ENCODE assay signal across 11 cellular contexts in the genomic region with DNA sequence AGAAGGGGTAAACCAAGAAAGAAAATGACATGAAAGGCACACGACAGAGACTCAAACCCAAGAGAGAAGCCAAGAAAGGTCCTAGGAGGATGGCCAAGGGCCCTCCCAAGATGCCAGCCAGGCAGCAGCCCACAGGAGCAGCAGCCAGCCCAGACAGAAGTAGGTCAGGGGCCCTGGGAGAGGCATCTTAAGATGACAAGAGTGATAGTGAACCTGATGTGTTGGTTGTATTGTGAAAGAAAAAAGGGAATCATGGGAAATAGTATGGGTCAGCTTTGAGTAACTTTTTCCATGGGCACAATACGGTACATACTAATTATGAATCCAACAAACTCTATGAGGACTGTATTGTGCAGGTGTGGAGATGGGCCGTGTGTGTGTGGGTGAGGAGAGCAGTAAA. TPM values are rescaled to one million over a fixed set of nuclear protein-coding genes. Genes with fewer than 3 reads are reported as not detected.
DNase-seq lines count a peak whose midpoint lies in the region; ATAC-seq and TF ChIP-seq lines count a peak whose summit lies in the region.
"Had no signal": no experiment of that assay in that cellular context is flagged by ENCODE, and none has a peak within 500 bp of the region (broad histone marks: within the 10 kb centered on the region; RNA-seq: fewer than 3 reads in every experiment).

No MANE protein-coding gene starts in this region.

- H3K4me2 ChIP-seq in BLaER1 treated with 17β-estradiol and CSF1 and Interleukin-3, amounts not matched to agents 10 nM and 100 nM = peak overlapping the region; percentile 82 to 98 (median 93)
- H3K4me2 ChIP-seq in GM23248 (ENCODE audit: unreplicated experiment) = no peak overlapping the region

- no peak overlapping the region for H3K27ac Mint-ChIP-seq in glutamatergic neuron (ENCODE audit: unreplicated experiment)

- peak overlapping the region in 4 of 10 experiments; percentile 72 to 79 (median 78); a peak in 3 of 20 replicates for H3K4me3 ChIP-seq in BLaER1 treated with 17β-estradiol and CSF1 and Interleukin-3, amounts not matched to agents 10 nM and 100 nM
- H3K4me3 ChIP-seq in GM23248 (no peak overlapping the region), lower lobe of right lung (no peak overlapping the region), vagina (no peak overlapping the region)
- H3K4me3 ChIP-seq: ascending aorta had no signal

- H3K36me3 Mint-ChIP-seq in glutamatergic neuron (ENCODE audit: unreplicated experiment) = peaks cover 3% of the 10 kb centered on the region

- peaks cover 42 to 73% (median 63%) of the 10 kb centered on the region in 10 experiments for H3K4me1 ChIP-seq in BLaER1 treated with 17β-estradiol and CSF1 and Interleukin-3, amounts not matched to agents 10 nM and 100 nM
- 0 out of 2 replicates have a peak, but pooled peaks cover 3% of the 10 kb centered on the region for H3K4me1 ChIP-seq in GM23248 (ENCODE audit: insufficient read depth)
- H3K4me1 ChIP-seq in lower lobe of right lung = peaks cover 25% of the 10 kb centered on the region
- peaks cover 26% of the 10 kb centered on the region for H3K4me1 ChIP-seq in vagina

- ATAC-seq in lower lobe of right lung = no peak
- ATAC-seq: activated CD4-positive, CD25-positive, alpha-beta regulatory T cell treated with anti-CD3 and anti-CD28 coated beads, Interleukin-2, amount 50 U/mL, for 24 hours had no signal

- H3K27me3 ChIP-seq in BLaER1 treated with 17β-estradiol and CSF1 and Interleukin-3, amounts not matched to agents 10 nM and 100 nM = peaks cover 0 to 4% (median 0%) of the 10 kb centered on the region in 11 experiments; a peak in 1 of 22 replicates
- H3K27me3 ChIP-seq in GM23248 (replicated peaks; ENCODE audit: insufficient read depth) (no peaks in the 10 kb centered on the region), lower lobe of right lung (ENCODE audit: low read depth) (no peaks in the 10 kb centered on the region), vagina (no peaks in the 10 kb centered on the region)
- H3K27me3 ChIP-seq: ascending aorta had no signal

- H2AFZ ChIP-seq in GM23248 = no peak overlapping the region

- peaks cover 0 to 38% (median 0%) of the 10 kb centered on the region in 11 experiments; a peak in 8 of 22 replicates for H4K20me1 ChIP-seq in BLaER1 treated with 17β-estradiol and CSF1 and Interleukin-3, amounts not matched to agents 10 nM and 100 nM
- no peaks in the 10 kb centered on the region for H4K20me1 ChIP-seq in GM23248 (ENCODE audit: insufficient read depth)

- in situ Hi-C loops in GM23248 (cut with MboI) = no loop called here

- no peak overlapping the region; a peak in 1 of 22 replicates for H3K9ac ChIP-seq in BLaER1 treated with 17β-estradiol and CSF1 and Interleukin-3, amounts not matched to agents 10 nM and 100 nM
- no peak overlapping the region for H3K9ac ChIP-seq in GM23248

- H3K27me3 Mint-ChIP-seq in glutamatergic neuron (ENCODE audit: unreplicated experiment) = peaks cover 14% of the 10 kb centered on the region

- peak overlapping the region in 2 of 11 experiments; percentile 2 to 47; a peak in 2 of 22 replicates for H3K27ac ChIP-seq in BLaER1 treated with 17β-estradiol and CSF1 and Interleukin-3, amounts not matched to agents 10 nM and 100 nM
- H3K27ac ChIP-seq in GM23248 (no peak overlapping the region), lower lobe of right lung (no peak overlapping the region), vagina (no peak overlapping the region)
- H3K27ac ChIP-seq: ascending aorta, C4-2B had no signal

- peaks cover 11 to 15% (median 12%) of the 10 kb centered on the region in 11 experiments for H3K36me3 ChIP-seq in BLaER1 treated with 17β-estradiol and CSF1 and Interleukin-3, amounts not matched to agents 10 nM and 100 nM
- H3K36me3 ChIP-seq in GM23248 (ENCODE audit: low read depth) (no peaks in the 10 kb centered on the region), lower lobe of right lung (no peaks in the 10 kb centered on the region), vagina (no peaks in the 10 kb centered on the region)
- H3K36me3 ChIP-seq: ascending aorta had no signal

- DNase-seq in GM23248 (peak; percentile 17), glutamatergic neuron (no peak), lower lobe of right lung (no peak), NCI-H1436 (lab: John Stamatoyannopoulos, UW) (no peak), NCI-H2081 (lab: John Stamatoyannopoulos, UW) (no peak), vagina (ENCODE audit: extremely low spot score in 2 of 2) (no peak)
- peak; percentile 23 to 40 for DNase-seq in activated CD4-positive, alpha-beta T cell treated with anti-CD3 and anti-CD28 coated beads, Interleukin-2, amount 50 U/mL, for 48 hours

- no peaks in the 10 kb centered on the region for H3K9me2 ChIP-seq in GM23248 (ENCODE audit: insufficient read depth)

- H3K9me3 ChIP-seq in BLaER1 treated with 17β-estradiol and CSF1 and Interleukin-3, amounts not matched to agents 10 nM and 100 nM (replicated peaks in 1 of 11) = peaks cover 5 to 12% (median 10%) of the 10 kb centered on the region in 11 experiments
- no peaks in the 10 kb centered on the region for H3K9me3 ChIP-seq in GM23248 (ENCODE audit: low read depth)
- no peaks in the 10 kb centered on the region for H3K9me3 ChIP-seq in lower lobe of right lung
- H3K9me3 ChIP-seq in vagina = no peaks in the 10 kb centered on the region
- H3K9me3 ChIP-seq: ascending aorta had no signal

- H3K9me3 Mint-ChIP-seq in glutamatergic neuron (ENCODE audit: unreplicated experiment) = peaks cover 16% of the 10 kb centered on the region

- H3K4me3 Mint-ChIP-seq in glutamatergic neuron (ENCODE audit: unreplicated experiment) = peak overlapping the region; percentile 95

- no peaks in the 10 kb centered on the region for H3F3A ChIP-seq in GM23248 (ENCODE audit: insufficient read depth)

- H3K79me2 ChIP-seq in GM23248 (ENCODE audit: insufficient read depth) = peaks cover 50% of the 10 kb centered on the region

- no peak for TF ChIP-seq POLR2A in vagina (IDR thresholded peaks at IDR 0.05)

- TF ChIP-seq CTCF in glutamatergic neuron (IDR thresholded peaks at IDR 0.05; ENCODE audit: partially characterized antibody, unreplicated experiment) (no peak), lower lobe of right lung (IDR thresholded peaks at IDR 0.05) (no peak), vagina (IDR thresholded peaks at IDR 0.05) (no peak)

- 69 to 74% methylated on average over 3 of the region's 3 CpGs for WGBS in GM23248 (ENCODE audit: low coverage in 1 of 2, low lambda C conversion rate in 2 of 2, missing lambda C conversion rate in 2 of 2), 2 experiments

- intact Hi-C loops in lower lobe of right lung (cut with DNase I) = no loop called here
- intact Hi-C loops in vagina (cut with DNase I) = no loop called here

- peaks cover 32% of the 10 kb centered on the region for H3K4me1 Mint-ChIP-seq in glutamatergic neuron (ENCODE audit: low read depth, unreplicated experiment)

RNA-seq across cellular contexts. Expression of a gene that starts 3.3 kb away (rescaled TPM):
- total RNA-seq in GM23248 (2014; rRNA removed; shearing (Covaris generic)) = 7.8 and 9.0 TPM in 2 replicates
- polyA plus RNA-seq in GM23248 (2016; fragmentation: Nextera tagmentation; extraction: Ambion mirVana) = 3.4 and 3.5 TPM in 2 replicates
- total RNA-seq in glutamatergic neuron (ENCODE audit: unreplicated experiment) = 18.5 TPM
- total RNA-seq in lower lobe of right lung = 12.2 TPM
- 3.9 TPM for total RNA-seq in vagina

Comparison
In these comparisons a context has a peak if more than half of its experiments do, and no peak if none do; other contexts are left out.
1. DNase-seq: peak in GM23248 (single experiment) and activated CD4-positive, alpha-beta T cell treated with anti-CD3 and anti-CD28 coated beads, Interleukin-2, amount 50 U/mL, for 48 hours (2 of 2); none in glutamatergic neuron (single experiment), lower lobe of right lung (single experiment), NCI-H1436 (single experiment), NCI-H2081 (0 of 2) and vagina (0 of 2).